ENCODE assay signal across 14 cellular contexts in genomic region chr3:117788499-117788898, GRCh38.
DNase-seq lines count a peak whose midpoint lies in the region; ATAC-seq and TF ChIP-seq lines count a peak whose summit lies in the region.
"Had no signal": no experiment of that assay in that cellular context is flagged by ENCODE, and none has a peak within 500 bp of the region (broad histone marks: within the 10 kb centered on the region; RNA-seq: fewer than 3 reads in every experiment).

No MANE protein-coding gene starts in this region.

- H4K5ac ChIP-seq in H9 (ENCODE audit: insufficient read length, low read depth, low read length): no peak overlapping the region

- H2BK5ac ChIP-seq in H9 (ENCODE audit: insufficient read length, low read length): no peak overlapping the region

- no peak overlapping the region for H2BK120ac ChIP-seq in H9 (ENCODE audit: low read depth, low read length, poor library complexity, severe bottlenecking)

- CTCF ChIA-PET in activated CD8-positive, alpha-beta memory T cell treated with anti-CD3 and anti-CD28 coated beads, Interleukin-2, amount 10 ng/mL, durations not matched to agents 7 days and 5 days (lab: Charles Lee): no interaction called here

- peak overlapping the region in 2 of 3 experiments; percentile 43 to 55; a peak in 4 of 7 replicates for H3K27ac Mint-ChIP-seq in H9
- no peak overlapping the region for H3K27ac Mint-ChIP-seq in activated CD8-positive, alpha-beta memory T cell treated with anti-CD3 and anti-CD28 coated beads, Interleukin-2, amount 10 ng/mL, durations not matched to agents 7 days and 5 days
- H3K27ac Mint-ChIP-seq: CD14-positive monocyte, HFFc6 had no signal

- no peak overlapping the region for H4K91ac ChIP-seq in H9 (ENCODE audit: insufficient read length, low read depth, low read length)

- peak; percentile 33 for DNase-seq in H9
- peak; percentile 62 for DNase-seq in kidney glomerular epithelial cell (lab: John Stamatoyannopoulos, UW)
- no peak for DNase-seq in activated CD8-positive, alpha-beta memory T cell treated with anti-CD3 and anti-CD28 coated beads, Interleukin-2, amount 10 ng/mL, durations not matched to agents 7 days and 5 days
- DNase-seq in AG08396 (ENCODE audit: low spot score): no peak
- DNase-seq in COLO829 (ENCODE audit: low spot score): no peak
- DNase-seq in activated CD8-positive, alpha-beta memory T cell treated with anti-CD3 and anti-CD28 coated beads, Interleukin-2, amount 50 U/mL, for 4 hours: no peak

- H3K4me1 ChIP-seq in BLaER1 (peaks cover 7% of the 10 kb centered on the region), H9 (ENCODE audit: insufficient read depth, low read length) (peaks cover 7% of the 10 kb centered on the region; the same call in 1 of the 2 replicates)
- H3K4me1 ChIP-seq: A549 had no signal

- no CpG with 5 or more reads among the region's 3 CpGs for WGBS in H9 (ENCODE audit: extremely low coverage, insufficient read length, low lambda C conversion rate)

- peaks cover 32 to 34% of the 10 kb centered on the region in 2 experiments for H3K4me1 Mint-ChIP-seq in H9
- H3K4me1 Mint-ChIP-seq in activated CD8-positive, alpha-beta memory T cell treated with anti-CD3 and anti-CD28 coated beads, Interleukin-2, amount 10 ng/mL, durations not matched to agents 7 days and 5 days: no peaks in the 10 kb centered on the region
- H3K4me1 Mint-ChIP-seq: CD14-positive monocyte had no signal

- H3K56ac ChIP-seq in H9 (ENCODE audit: insufficient read length, low read depth, low read length): no peak overlapping the region

- no peaks in the 10 kb centered on the region for H3K27me3 Mint-ChIP-seq in H9 (ENCODE audit: low read depth)
- no peaks in the 10 kb centered on the region for H3K27me3 Mint-ChIP-seq in activated CD8-positive, alpha-beta memory T cell treated with anti-CD3 and anti-CD28 coated beads, Interleukin-2, amount 10 ng/mL, durations not matched to agents 7 days and 5 days

- no peaks in the 10 kb centered on the region for H3K36me3 ChIP-seq in BLaER1

- H3K14ac ChIP-seq in H9 (ENCODE audit: insufficient read depth, low read length): no peak overlapping the region

- H3K36me3 Mint-ChIP-seq in H9 (ENCODE audit: insufficient read depth in 1 of 3, low read depth in 3 of 3): no peaks in the 10 kb centered on the region
- no peaks in the 10 kb centered on the region for H3K36me3 Mint-ChIP-seq in activated CD8-positive, alpha-beta memory T cell treated with anti-CD3 and anti-CD28 coated beads, Interleukin-2, amount 10 ng/mL, durations not matched to agents 7 days and 5 days
- H3K36me3 Mint-ChIP-seq: CD14-positive monocyte had no signal

- no peak overlapping the region for H3K27ac ChIP-seq in BLaER1
- H3K27ac ChIP-seq in H9 (ENCODE audit: insufficient read length, low read depth, low read length): no peak overlapping the region
- peak overlapping the region; percentile 22 for H3K27ac ChIP-seq in cingulate gyrus (ENCODE audit: low read depth, low read length)
- H3K27ac ChIP-seq: A549, RWPE1 had no signal

- H3K79me2 ChIP-seq in H9 (ENCODE audit: insufficient read depth, low read length): no peaks in the 10 kb centered on the region

- no peak overlapping the region for H2AFZ ChIP-seq in H9 (ENCODE audit: low read length)

- H3K4me2 ChIP-seq in BLaER1: peak overlapping the region; percentile 33; the same call in 1 of the 2 replicates
- H3K4me2 ChIP-seq in H9 (ENCODE audit: insufficient read depth, insufficient read length, low read length): no peak overlapping the region
- H3K4me2 ChIP-seq: A549 had no signal

- H3T11ph ChIP-seq in H9 (ENCODE audit: low read length): no peak overlapping the region

- H3K9me3 ChIP-seq in BLaER1: no peaks in the 10 kb centered on the region
- H3K9me3 ChIP-seq in H9 (ENCODE audit: control insufficient read depth, low read depth, low read length): no peaks in the 10 kb centered on the region
- H3K9me3 ChIP-seq: A549 had no signal

- no peaks in the 10 kb centered on the region for H3K79me1 ChIP-seq in H9 (ENCODE audit: insufficient read depth, low read depth, low read length, poor library complexity, severe bottlenecking)

- H3K4ac ChIP-seq in H9 (ENCODE audit: low read depth, low read length): no peak overlapping the region

- no peak overlapping the region for H3K18ac ChIP-seq in H9 (ENCODE audit: insufficient read length, low read depth, low read length)

- no peak overlapping the region for H3K23ac ChIP-seq in H9 (ENCODE audit: insufficient read length, low read depth, low read length)

- H3K4me3 Mint-ChIP-seq in H9: no peak overlapping the region; a peak in 1 of 5 replicates
- no peak overlapping the region for H3K4me3 Mint-ChIP-seq in activated CD8-positive, alpha-beta memory T cell treated with anti-CD3 and anti-CD28 coated beads, Interleukin-2, amount 10 ng/mL, durations not matched to agents 7 days and 5 days
- H3K4me3 Mint-ChIP-seq: CD14-positive monocyte, HFFc6 had no signal

- no peaks in the 10 kb centered on the region for H3K23me2 ChIP-seq in H9 (ENCODE audit: insufficient read length, low read depth, low read length, poor library complexity, severe bottlenecking)

- H2BK15ac ChIP-seq in H9 (ENCODE audit: low read depth, low read length): no peak overlapping the region

- no peak for TF ChIP-seq CTCF in H9 (conservative IDR thresholded peaks at IDR 0.05)

- no peak overlapping the region for H2AK5ac ChIP-seq in H9 (ENCODE audit: insufficient read length, low read length)

- no peaks in the 10 kb centered on the region for H3K9me3 Mint-ChIP-seq in H9
- H3K9me3 Mint-ChIP-seq in activated CD8-positive, alpha-beta memory T cell treated with anti-CD3 and anti-CD28 coated beads, Interleukin-2, amount 10 ng/mL, durations not matched to agents 7 days and 5 days (ENCODE audit: low read depth): no peaks in the 10 kb centered on the region

- no peak overlapping the region for H3K4me3 ChIP-seq in BLaER1
- H3K4me3 ChIP-seq: A549, GM12878 had no signal

- H4K8ac ChIP-seq in H9 (replicated peaks; ENCODE audit: insufficient read length, low read depth, low read length): no peak overlapping the region

- H4K20me1 ChIP-seq in BLaER1: no peaks in the 10 kb centered on the region
- no peaks in the 10 kb centered on the region for H4K20me1 ChIP-seq in H9 (ENCODE audit: control insufficient read depth, insufficient read depth, insufficient read length)

- H3K9ac ChIP-seq in BLaER1: no peak overlapping the region
- H3K9ac ChIP-seq in H9 (ENCODE audit: extremely low read depth, insufficient read length, low read length): no peak overlapping the region

- H3K27me3 ChIP-seq in BLaER1: no peaks in the 10 kb centered on the region
- H3K27me3 ChIP-seq in H9 (ENCODE audit: insufficient read depth, low read length): no peaks in the 10 kb centered on the region

- no peak for ATAC-seq in activated CD8-positive, alpha-beta memory T cell treated with anti-CD3 and anti-CD28 coated beads, Interleukin-2, amount 10 ng/mL, durations not matched to agents 7 days and 5 days
- ATAC-seq: A549, GM12878, PC-3 had no signal

- H2BK20ac ChIP-seq in H9 (ENCODE audit: low read depth, low read length, poor library complexity, severe bottlenecking): no peak overlapping the region

- no peak overlapping the region for H2BK12ac ChIP-seq in H9 (ENCODE audit: insufficient read length, low read depth, low read length)

Comparison
In these comparisons a context has a peak if more than half of its experiments do, and no peak if none do; other contexts are left out.
1. DNase-seq: peak in H9 (single experiment) and kidney glomerular epithelial cell (single experiment); none in activated CD8-positive, alpha-beta memory T cell treated with anti-CD3 and anti-CD28 coated beads, Interleukin-2, amount 10 ng/mL, durations not matched to agents 7 days and 5 days (single experiment), AG08396 (single experiment), COLO829 (single experiment) and activated CD8-positive, alpha-beta memory T cell treated with anti-CD3 and anti-CD28 coated beads, Interleukin-2, amount 50 U/mL, for 4 hours (single experiment).